ENCODE assay signal across 1 cellular context in genomic region chr3:50304601-50305000, GRCh38.
TF ChIP-seq lines count a peak whose summit lies in the region.

No MANE protein-coding gene starts in this region.

TF ChIP-seq in K562, 482 proteins besides CTCF, POLR2A, EP300 and RAD21:
- TF ChIP-seq, protein P1, sequence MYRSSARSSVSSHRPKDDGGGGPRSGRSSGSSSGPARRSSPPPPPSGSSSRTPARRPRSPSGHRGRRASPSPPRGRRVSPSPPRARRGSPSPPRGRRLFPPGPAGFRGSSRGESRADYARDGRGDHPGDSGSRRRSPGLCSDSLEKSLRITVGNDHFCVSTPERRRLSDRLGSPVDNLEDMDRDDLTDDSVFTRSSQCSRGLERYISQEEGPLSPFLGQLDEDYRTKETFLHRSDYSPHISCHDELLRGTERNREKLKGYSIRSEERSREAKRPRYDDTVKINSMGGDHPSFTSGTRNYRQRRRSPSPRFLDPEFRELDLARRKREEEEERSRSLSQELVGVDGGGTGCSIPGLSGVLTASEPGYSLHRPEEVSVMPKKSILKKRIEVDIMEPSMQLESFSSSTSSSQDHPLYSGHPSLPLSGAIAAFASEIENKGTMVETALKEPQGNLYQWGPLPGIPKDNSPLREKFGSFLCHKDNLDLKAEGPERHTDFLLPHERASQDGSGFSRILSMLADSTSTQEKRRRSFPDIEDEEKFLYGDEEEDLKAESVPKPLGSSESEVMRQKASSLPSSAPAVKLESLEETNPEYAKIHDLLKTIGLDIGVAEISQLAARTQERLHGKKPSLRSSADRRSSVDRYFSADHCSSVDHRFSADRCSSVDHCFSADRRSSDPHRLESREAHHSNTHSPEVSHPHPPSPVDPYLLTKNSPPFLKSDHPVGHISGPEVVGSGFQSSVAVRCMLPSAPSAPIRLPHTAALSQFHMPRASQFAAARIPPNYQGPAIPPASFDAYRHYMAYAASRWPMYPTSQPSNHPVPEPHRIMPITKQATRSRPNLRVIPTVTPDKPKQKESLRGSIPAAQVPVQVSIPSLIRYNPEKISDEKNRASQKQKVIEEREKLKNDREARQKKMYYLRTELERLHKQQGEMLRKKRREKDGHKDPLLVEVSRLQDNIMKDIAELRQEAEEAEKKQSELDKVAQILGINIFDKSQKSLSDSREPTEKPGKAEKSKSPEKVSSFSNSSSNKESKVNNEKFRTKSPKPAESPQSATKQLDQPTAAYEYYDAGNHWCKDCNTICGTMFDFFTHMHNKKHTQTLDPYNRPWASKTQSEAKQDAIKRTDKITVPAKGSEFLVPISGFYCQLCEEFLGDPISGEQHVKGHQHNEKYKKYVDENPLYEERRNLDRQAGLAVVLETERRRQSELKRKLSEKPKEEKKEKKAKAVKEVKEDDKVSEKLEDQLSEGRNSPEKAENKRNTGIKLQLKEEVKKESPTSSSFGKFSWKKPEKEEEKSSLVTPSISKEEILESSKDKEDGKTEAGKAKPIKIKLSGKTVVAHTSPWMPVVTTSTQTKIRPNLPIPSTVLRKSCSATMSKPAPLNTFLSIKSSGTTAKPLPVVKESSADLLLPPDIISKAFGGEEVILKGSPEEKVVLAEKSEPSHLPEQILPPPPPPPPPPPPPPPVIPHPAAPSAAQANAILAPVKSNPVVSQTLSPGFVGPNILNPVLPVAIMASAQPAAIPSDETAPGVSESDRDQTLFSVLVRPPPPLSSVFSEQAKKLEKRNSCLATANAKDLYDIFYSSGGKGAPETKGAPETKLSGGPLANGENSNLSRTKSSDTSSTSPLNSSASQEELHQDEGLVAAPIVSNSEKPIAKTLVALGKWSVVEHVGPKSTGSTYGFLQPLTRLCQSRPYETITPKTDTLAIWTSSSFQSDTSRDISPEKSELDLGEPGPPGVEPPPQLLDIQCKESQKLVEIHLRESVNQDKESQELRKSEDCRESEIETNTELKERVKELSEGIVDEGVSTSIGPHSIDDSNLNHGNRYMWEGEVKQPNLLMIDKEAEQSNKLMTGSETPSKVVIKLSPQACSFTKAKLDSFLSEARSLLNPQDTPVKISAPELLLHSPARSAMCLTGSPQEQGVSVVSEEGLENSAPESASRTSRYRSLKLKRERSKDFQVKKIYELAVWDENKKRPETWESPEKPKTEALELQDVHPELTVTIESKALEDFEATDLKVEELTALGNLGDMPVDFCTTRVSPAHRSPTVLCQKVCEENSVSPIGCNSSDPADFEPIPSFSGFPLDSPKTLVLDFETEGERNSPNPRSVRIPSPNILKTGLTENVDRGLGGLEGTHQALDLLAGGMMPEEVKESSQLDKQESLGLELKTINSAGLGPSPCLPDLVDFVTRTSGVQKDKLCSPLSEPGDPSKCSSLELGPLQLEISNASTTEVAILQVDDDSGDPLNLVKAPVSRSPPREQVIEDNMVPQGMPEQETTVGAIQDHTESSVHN (IDR thresholded peaks at IDR 0.05; ENCODE audit: borderline replicate concordance in 1 of 2, low read depth in 1 of 2) = no peak
- no peak for TF ChIP-seq CHAMP1 (IDR thresholded peaks at IDR 0.05)
- TF ChIP-seq ZBTB12 (CRISPR knock-in tag; IDR thresholded peaks at IDR 0.05) = no peak
- TF ChIP-seq, protein P2, sequence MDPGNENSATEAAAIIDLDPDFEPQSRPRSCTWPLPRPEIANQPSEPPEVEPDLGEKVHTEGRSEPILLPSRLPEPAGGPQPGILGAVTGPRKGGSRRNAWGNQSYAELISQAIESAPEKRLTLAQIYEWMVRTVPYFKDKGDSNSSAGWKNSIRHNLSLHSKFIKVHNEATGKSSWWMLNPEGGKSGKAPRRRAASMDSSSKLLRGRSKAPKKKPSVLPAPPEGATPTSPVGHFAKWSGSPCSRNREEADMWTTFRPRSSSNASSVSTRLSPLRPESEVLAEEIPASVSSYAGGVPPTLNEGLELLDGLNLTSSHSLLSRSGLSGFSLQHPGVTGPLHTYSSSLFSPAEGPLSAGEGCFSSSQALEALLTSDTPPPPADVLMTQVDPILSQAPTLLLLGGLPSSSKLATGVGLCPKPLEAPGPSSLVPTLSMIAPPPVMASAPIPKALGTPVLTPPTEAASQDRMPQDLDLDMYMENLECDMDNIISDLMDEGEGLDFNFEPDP (CRISPR knock-in tag; IDR thresholded peaks at IDR 0.05) = no peak
- no peak for TF ChIP-seq CTCFL (IDR thresholded peaks at IDR 0.05; ENCODE audit: borderline replicate concordance, insufficient read depth, low read depth, low read length, poor library complexity, severe bottlenecking)
- TF ChIP-seq, protein P3, sequence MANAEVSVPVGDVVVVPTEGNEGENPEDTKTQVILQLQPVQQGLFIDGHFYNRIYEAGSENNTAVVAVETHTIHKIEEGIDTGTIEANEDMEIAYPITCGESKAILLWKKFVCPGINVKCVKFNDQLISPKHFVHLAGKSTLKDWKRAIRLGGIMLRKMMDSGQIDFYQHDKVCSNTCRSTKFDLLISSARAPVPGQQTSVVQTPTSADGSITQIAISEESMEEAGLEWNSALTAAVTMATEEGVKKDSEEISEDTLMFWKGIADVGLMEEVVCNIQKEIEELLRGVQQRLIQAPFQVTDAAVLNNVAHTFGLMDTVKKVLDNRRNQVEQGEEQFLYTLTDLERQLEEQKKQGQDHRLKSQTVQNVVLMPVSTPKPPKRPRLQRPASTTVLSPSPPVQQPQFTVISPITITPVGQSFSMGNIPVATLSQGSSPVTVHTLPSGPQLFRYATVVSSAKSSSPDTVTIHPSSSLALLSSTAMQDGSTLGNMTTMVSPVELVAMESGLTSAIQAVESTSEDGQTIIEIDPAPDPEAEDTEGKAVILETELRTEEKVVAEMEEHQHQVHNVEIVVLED (CRISPR knock-in tag; IDR thresholded peaks at IDR 0.05) = no peak
- TF ChIP-seq TAF9B (IDR thresholded peaks at IDR 0.05; ENCODE audit: partially characterized antibody) = no peak
